ENCODE assay signal across 21 cellular contexts in the genomic region with DNA sequence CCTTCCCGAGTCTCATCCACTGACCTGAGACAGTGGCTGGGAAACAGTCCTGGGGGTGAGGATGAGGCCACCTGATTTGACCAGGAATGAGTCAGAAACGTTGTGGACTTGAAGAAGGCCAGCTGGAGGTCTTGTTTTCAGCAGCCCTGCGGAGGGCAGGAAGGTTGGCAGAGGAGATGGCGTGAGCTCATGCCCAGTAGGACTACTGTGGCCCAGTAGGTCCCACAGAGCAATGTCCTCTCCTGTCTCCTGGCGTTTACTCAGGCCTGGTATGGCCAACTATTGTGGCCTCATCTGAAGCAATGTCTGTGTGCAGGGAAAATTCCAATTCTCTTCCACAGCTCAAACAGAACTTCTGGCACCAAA.
"Had no signal": no experiment of that assay in that cellular context is flagged by ENCODE, and none has a peak within 500 bp of the region (broad histone marks: within the 10 kb centered on the region; RNA-seq: fewer than 3 reads in every experiment).

No MANE protein-coding gene starts in this region.

- H3K4me1 ChIP-seq: body of pancreas, right lobe of liver had no signal

- H3K36me3 ChIP-seq: right lobe of liver had no signal

- H3K4me1 Mint-ChIP-seq: activated CD4-positive, alpha-beta T cell treated with anti-CD3 and anti-CD28 coated beads, Interleukin-2, amount 10 ng/mL, durations not matched to agents 7 days and 5 days; activated naive CD8-positive, alpha-beta T cell treated with anti-CD3 and anti-CD28 coated beads, Interleukin-2, amount 10 ng/mL, durations not matched to agents 7 days and 5 days; memory B cell; naive B cell; neural crest cell had no signal

- H3K9me3 ChIP-seq: body of pancreas, mucosa of descending colon, right lobe of liver had no signal

- DNase-seq: activated CD4-positive, alpha-beta T cell treated with anti-CD3 and anti-CD28 coated beads, Interleukin-2, amount 10 ng/mL, durations not matched to agents 7 days and 5 days; activated CD8-positive, alpha-beta memory T cell treated with anti-CD3 and anti-CD28 coated beads, Interleukin-2, amount 50 U/mL, for 4 hours; activated CD8-positive, alpha-beta T cell treated with anti-CD3 and anti-CD28 coated beads, Interleukin-2, amount 10 ng/mL, durations not matched to agents 7 days and 5 days; activated naive CD4-positive, alpha-beta T cell treated with Interleukin-2 at 50 U/mL for 16 hours; activated naive CD8-positive, alpha-beta T cell treated with anti-CD3 and anti-CD28 coated beads, Interleukin-2, amount 10 ng/mL, durations not matched to agents 7 days and 5 days; body of pancreas; central memory CD4-positive, alpha-beta T cell; foreskin melanocyte; hypothalamus; kidney glomerular epithelial cell; mucosa of descending colon; naive B cell; right lobe of liver; stimulated activated CD4-positive, alpha-beta T cell treated with anti-CD3 and anti-CD28 coated beads, Interleukin-4, amount 100 ng/mL, for 4 hours; stimulated activated naive B cell treated with anti-CD40 and anti-IgM and Interleukin-4, amounts not matched to agents 10 μg/mL and 1 μg/mL and 100 μg/mL, for 72 hours had no signal

- H3K36me3 Mint-ChIP-seq: activated naive CD8-positive, alpha-beta T cell treated with anti-CD3 and anti-CD28 coated beads, Interleukin-2, amount 10 ng/mL, durations not matched to agents 7 days and 5 days had no signal

- H3K27me3 ChIP-seq: body of pancreas, dorsolateral prefrontal cortex, right lobe of liver had no signal

- H3K27me3 Mint-ChIP-seq: activated CD4-positive, alpha-beta T cell treated with anti-CD3 and anti-CD28 coated beads, Interleukin-2, amount 10 ng/mL, durations not matched to agents 7 days and 5 days; activated naive CD8-positive, alpha-beta T cell treated with anti-CD3 and anti-CD28 coated beads, Interleukin-2, amount 10 ng/mL, durations not matched to agents 7 days and 5 days; memory B cell; stimulated activated naive B cell treated with anti-CD40 and anti-IgM and Interleukin-4, amounts not matched to agents 10 μg/mL and 1 μg/mL and 100 μg/mL, for 72 hours had no signal

- H3K9me3 Mint-ChIP-seq: activated naive CD8-positive, alpha-beta T cell treated with anti-CD3 and anti-CD28 coated beads, Interleukin-2, amount 10 ng/mL, durations not matched to agents 7 days and 5 days; neural crest cell had no signal

- H3K27ac Mint-ChIP-seq: activated CD4-positive, alpha-beta T cell treated with anti-CD3 and anti-CD28 coated beads, Interleukin-2, amount 10 ng/mL, durations not matched to agents 7 days and 5 days; activated CD8-positive, alpha-beta T cell treated with anti-CD3 and anti-CD28 coated beads, Interleukin-2, amount 10 ng/mL, durations not matched to agents 7 days and 5 days; activated naive CD8-positive, alpha-beta T cell treated with anti-CD3 and anti-CD28 coated beads, Interleukin-2, amount 10 ng/mL, durations not matched to agents 7 days and 5 days; memory B cell; naive B cell; stimulated activated naive B cell treated with anti-CD40 and anti-IgM and Interleukin-4, amounts not matched to agents 10 μg/mL and 1 μg/mL and 100 μg/mL, for 72 hours; T-helper 1 cell treated with Interleukin-12 subunit alpha and Interleukin-12 subunit beta and Interleukin-4 antibody, amounts not matched to agents 30 μg/mL and 1 μg/mL, for 36 hours had no signal

- H3K27ac ChIP-seq: body of pancreas, dorsolateral prefrontal cortex, epithelial cell of prostate, right lobe of liver had no signal

- H3K4me3 Mint-ChIP-seq: activated CD4-positive, alpha-beta T cell treated with anti-CD3 and anti-CD28 coated beads, Interleukin-2, amount 10 ng/mL, durations not matched to agents 7 days and 5 days; activated CD8-positive, alpha-beta T cell treated with anti-CD3 and anti-CD28 coated beads, Interleukin-2, amount 10 ng/mL, durations not matched to agents 7 days and 5 days; activated naive CD8-positive, alpha-beta T cell treated with anti-CD3 and anti-CD28 coated beads, Interleukin-2, amount 10 ng/mL, durations not matched to agents 7 days and 5 days; memory B cell; naive B cell; neural crest cell; stimulated activated naive B cell treated with anti-CD40 and anti-IgM and Interleukin-4, amounts not matched to agents 10 μg/mL and 1 μg/mL and 100 μg/mL, for 72 hours; T-helper 1 cell treated with Interleukin-12 subunit alpha and Interleukin-12 subunit beta and Interleukin-4 antibody, amounts not matched to agents 30 μg/mL and 1 μg/mL, for 36 hours had no signal

- H3K4me3 ChIP-seq: body of pancreas, dorsolateral prefrontal cortex, mucosa of descending colon, right lobe of liver had no signal

- ATAC-seq: activated CD4-positive, CD25-positive, alpha-beta regulatory T cell treated with anti-CD3 and anti-CD28 coated beads, Interleukin-2, amount 50 U/mL, for 24 hours; activated CD8-positive, alpha-beta T cell treated with anti-CD3 and anti-CD28 coated beads, Interleukin-2, amount 10 ng/mL, durations not matched to agents 7 days and 5 days; body of pancreas; mucosa of descending colon; stimulated activated naive B cell treated with anti-CD40 and anti-IgM and Interleukin-4, amounts not matched to agents 10 μg/mL and 1 μg/mL and 100 μg/mL, for 72 hours had no signal
